ENCODE assay signal across 8 cellular contexts in genomic region chr10:88243847-88244730, GRCh38.
A peak's percentile ranks its signal among the peaks of the same experiment; 100 is the strongest.
DNase-seq lines count a peak whose midpoint lies in the region; ATAC-seq, FAIRE-seq and TF ChIP-seq lines count a peak whose summit lies in the region.

No MANE protein-coding gene starts in this region.

- peaks cover 4% of the 10 kb centered on the region for H3K27me3 Mint-ChIP-seq in HFFc6 (ENCODE audit: insufficient read depth)
- peaks cover 8% of the 10 kb centered on the region for H3K27me3 Mint-ChIP-seq in astrocyte (ENCODE audit: low read depth, unreplicated experiment)

- DNase-seq in HFFc6 (peak; percentile 28), astrocyte (ENCODE audit: low read depth) (peak; percentile 81), right atrium auricular region (ENCODE audit: low spot score) (peak; percentile 78), skeletal muscle cell (ENCODE audit: low read depth) (peak; percentile 25), H7 (no peak), pons (ENCODE audit: low spot score) (no peak)

- H3K27ac ChIP-seq in astrocyte (ENCODE audit: low read depth, low read length) = peak overlapping the region; percentile 44
- peak overlapping the region; percentile 83 to 91 for H3K27ac ChIP-seq in right atrium auricular region

- H3K9me3 Mint-ChIP-seq in HFFc6 (no peaks in the 10 kb centered on the region), astrocyte (ENCODE audit: unreplicated experiment) (no peaks in the 10 kb centered on the region)

- peaks cover 40% of the 10 kb centered on the region for H3K4me1 Mint-ChIP-seq in HFFc6 (ENCODE audit: low read depth)
- peaks cover 2% of the 10 kb centered on the region for H3K4me1 Mint-ChIP-seq in astrocyte (ENCODE audit: low read depth, unreplicated experiment)

- no peak for FAIRE-seq in astrocyte (lab: Jason Lieb, UNC)

- H3K4me1 ChIP-seq in astrocyte (ENCODE audit: insufficient read depth, low read length) (peaks cover 24% of the 10 kb centered on the region), right atrium auricular region (peaks cover 0 to 59% of the 10 kb centered on the region in 2 donors)

- no peak for TF ChIP-seq CTCF in HFFc6 (IDR thresholded peaks at IDR 0.05)
- TF ChIP-seq CTCF in astrocyte (IDR thresholded peaks at IDR 0.05; ENCODE audit: insufficient read depth, low read depth, low read length) = no peak
- TF ChIP-seq CTCF in right atrium auricular region (IDR thresholded peaks at IDR 0.05) = no peak

- H3K27me3 ChIP-seq in astrocyte (ENCODE audit: insufficient read depth, low read length) (no peaks in the 10 kb centered on the region), right atrium auricular region (no peaks in the 10 kb centered on the region), H7 (ENCODE audit: control insufficient read depth, insufficient read depth, low read length) (no peaks in the 10 kb centered on the region)

- H3K79me2 ChIP-seq in astrocyte (ENCODE audit: insufficient read depth, low read length) = no peaks in the 10 kb centered on the region

- H3K36me3 Mint-ChIP-seq in HFFc6 (ENCODE audit: low read depth) = no peaks in the 10 kb centered on the region
- H3K36me3 Mint-ChIP-seq in astrocyte (ENCODE audit: low read depth, unreplicated experiment) = no peaks in the 10 kb centered on the region

- H3K36me3 ChIP-seq in astrocyte (ENCODE audit: insufficient read depth, low read length) (no peaks in the 10 kb centered on the region), right atrium auricular region (no peaks in the 10 kb centered on the region), H7 (replicated peaks; ENCODE audit: control insufficient read depth, insufficient read depth, low read length) (no peaks in the 10 kb centered on the region)

- H3K4me3 ChIP-seq in astrocyte (ENCODE audit: insufficient read depth, low read depth, low read length) (no peak overlapping the region), right atrium auricular region (peak overlapping the region in 1 of 2 donors; percentile 31), skeletal muscle cell (ENCODE audit: low read depth, low read length) (no peak overlapping the region), H7 (ENCODE audit: insufficient read depth, low read depth, low read length) (no peak overlapping the region)

- H3K4me3 Mint-ChIP-seq in HFFc6 (peak overlapping the region; percentile 70), astrocyte (ENCODE audit: unreplicated experiment) (no peak overlapping the region)

- peak overlapping the region; percentile 69 for H3K27ac Mint-ChIP-seq in HFFc6
- no peak overlapping the region for H3K27ac Mint-ChIP-seq in astrocyte (ENCODE audit: unreplicated experiment)

- H2AFZ ChIP-seq in astrocyte (ENCODE audit: low read depth, low read length) = peak overlapping the region; percentile 20

- no peaks in the 10 kb centered on the region for H4K20me1 ChIP-seq in astrocyte (ENCODE audit: insufficient read depth, low read length)

- H3K9me3 ChIP-seq in astrocyte (ENCODE audit: insufficient read depth, low read depth, low read length) (no peaks in the 10 kb centered on the region), right atrium auricular region (no peaks in the 10 kb centered on the region)

- H3K9ac ChIP-seq in astrocyte (ENCODE audit: low read length) = no peak overlapping the region

- peak overlapping the region; percentile 7 for H3K4me2 ChIP-seq in astrocyte (ENCODE audit: low read length)

- ATAC-seq in HG03342 (IDR thresholded peaks at IDR 0.05; ENCODE audit: unreplicated experiment) = no peak
- no peak for ATAC-seq in HG03039 (IDR thresholded peaks at IDR 0.05; ENCODE audit: unreplicated experiment)

Comparison
In these comparisons a context has a peak if more than half of its experiments do, and no peak if none do; other contexts are left out.
1. DNase-seq: peak in HFFc6 (single experiment), astrocyte (single experiment), right atrium auricular region (single experiment) and skeletal muscle cell (single experiment); none in H7 (single experiment) and pons (single experiment).